Comparison of ENCODE assay signal across 1 cellular context in the genomic region with DNA sequence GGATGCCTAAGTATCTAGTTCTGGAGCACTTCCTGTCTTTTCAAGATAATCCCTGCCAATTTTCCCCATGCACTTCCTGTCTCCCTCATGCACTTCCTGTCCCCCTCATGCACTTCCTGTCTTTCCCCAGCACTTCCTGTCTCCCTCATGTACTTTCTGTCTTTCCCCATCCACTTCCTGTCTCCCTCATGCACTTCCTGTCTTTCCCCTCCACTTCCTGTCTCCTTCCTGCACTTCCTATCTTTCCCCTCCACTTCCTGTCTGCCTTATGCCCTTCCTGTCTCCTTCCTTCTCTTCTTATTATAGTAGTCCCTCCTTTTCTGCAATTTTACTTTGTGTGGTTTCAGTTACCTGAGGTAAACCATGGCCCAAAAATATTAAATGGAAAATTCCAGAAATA.
TF ChIP-seq lines count a peak whose summit lies in the region.

No MANE protein-coding gene starts in this region.

TF ChIP-seq in HEK293, 187 proteins besides CTCF, POLR2A, EP300 and RAD21 (continued from another document and continues in another):
- TF ChIP-seq, protein P1, sequence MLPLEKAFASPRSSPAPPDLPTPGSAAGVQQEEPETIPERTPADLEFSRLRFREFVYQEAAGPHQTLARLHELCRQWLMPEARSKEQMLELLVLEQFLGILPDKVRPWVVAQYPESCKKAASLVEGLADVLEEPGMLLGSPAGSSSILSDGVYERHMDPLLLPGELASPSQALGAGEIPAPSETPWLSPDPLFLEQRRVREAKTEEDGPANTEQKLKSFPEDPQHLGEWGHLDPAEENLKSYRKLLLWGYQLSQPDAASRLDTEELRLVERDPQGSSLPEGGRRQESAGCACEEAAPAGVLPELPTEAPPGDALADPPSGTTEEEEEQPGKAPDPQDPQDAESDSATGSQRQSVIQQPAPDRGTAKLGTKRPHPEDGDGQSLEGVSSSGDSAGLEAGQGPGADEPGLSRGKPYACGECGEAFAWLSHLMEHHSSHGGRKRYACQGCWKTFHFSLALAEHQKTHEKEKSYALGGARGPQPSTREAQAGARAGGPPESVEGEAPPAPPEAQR (tag by site-specific recombination; IDR thresholded peaks at IDR 0.05) = no peak
- TF ChIP-seq FEZF1 (tag by site-specific recombination; IDR thresholded peaks at IDR 0.05) = no peak
- no peak for TF ChIP-seq ZNF701 (tag by site-specific recombination; IDR thresholded peaks at IDR 0.05)
- TF ChIP-seq, protein P2, sequence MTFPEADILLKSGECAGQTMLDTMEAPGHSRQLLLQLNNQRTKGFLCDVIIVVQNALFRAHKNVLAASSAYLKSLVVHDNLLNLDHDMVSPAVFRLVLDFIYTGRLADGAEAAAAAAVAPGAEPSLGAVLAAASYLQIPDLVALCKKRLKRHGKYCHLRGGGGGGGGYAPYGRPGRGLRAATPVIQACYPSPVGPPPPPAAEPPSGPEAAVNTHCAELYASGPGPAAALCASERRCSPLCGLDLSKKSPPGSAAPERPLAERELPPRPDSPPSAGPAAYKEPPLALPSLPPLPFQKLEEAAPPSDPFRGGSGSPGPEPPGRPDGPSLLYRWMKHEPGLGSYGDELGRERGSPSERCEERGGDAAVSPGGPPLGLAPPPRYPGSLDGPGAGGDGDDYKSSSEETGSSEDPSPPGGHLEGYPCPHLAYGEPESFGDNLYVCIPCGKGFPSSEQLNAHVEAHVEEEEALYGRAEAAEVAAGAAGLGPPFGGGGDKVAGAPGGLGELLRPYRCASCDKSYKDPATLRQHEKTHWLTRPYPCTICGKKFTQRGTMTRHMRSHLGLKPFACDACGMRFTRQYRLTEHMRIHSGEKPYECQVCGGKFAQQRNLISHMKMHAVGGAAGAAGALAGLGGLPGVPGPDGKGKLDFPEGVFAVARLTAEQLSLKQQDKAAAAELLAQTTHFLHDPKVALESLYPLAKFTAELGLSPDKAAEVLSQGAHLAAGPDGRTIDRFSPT (tag by site-specific recombination; IDR thresholded peaks at IDR 0.05) = no peak
- 0 out of 2 replicates have a peak, but pooled peaks have one; percentile 19 for TF ChIP-seq SP7 (tag by site-specific recombination; IDR thresholded peaks at IDR 0.05)
- TF ChIP-seq ZNF157 (tag by site-specific recombination; IDR thresholded peaks at IDR 0.05) = no peak
- no peak for TF ChIP-seq ZNF776 (tag by site-specific recombination; IDR thresholded peaks at IDR 0.05; ENCODE audit: borderline replicate concordance)
- no peak for TF ChIP-seq ZNF112 (tag by site-specific recombination; IDR thresholded peaks at IDR 0.05)
- TF ChIP-seq ZNF2 (tag by site-specific recombination; IDR thresholded peaks at IDR 0.05) = no peak
- TF ChIP-seq PRDM1 (tag by site-specific recombination; IDR thresholded peaks at IDR 0.05) = 0 out of 2 replicates have a peak, but pooled peaks have one; percentile 25
- TF ChIP-seq ZNF792 (tag by site-specific recombination; IDR thresholded peaks at IDR 0.05) = no peak
- no peak for TF ChIP-seq ZNF211 (tag by site-specific recombination; IDR thresholded peaks at IDR 0.05; ENCODE audit: low read depth)
- TF ChIP-seq ZNF239 (tag by site-specific recombination; IDR thresholded peaks at IDR 0.05) = no peak
- TF ChIP-seq, protein P3, sequence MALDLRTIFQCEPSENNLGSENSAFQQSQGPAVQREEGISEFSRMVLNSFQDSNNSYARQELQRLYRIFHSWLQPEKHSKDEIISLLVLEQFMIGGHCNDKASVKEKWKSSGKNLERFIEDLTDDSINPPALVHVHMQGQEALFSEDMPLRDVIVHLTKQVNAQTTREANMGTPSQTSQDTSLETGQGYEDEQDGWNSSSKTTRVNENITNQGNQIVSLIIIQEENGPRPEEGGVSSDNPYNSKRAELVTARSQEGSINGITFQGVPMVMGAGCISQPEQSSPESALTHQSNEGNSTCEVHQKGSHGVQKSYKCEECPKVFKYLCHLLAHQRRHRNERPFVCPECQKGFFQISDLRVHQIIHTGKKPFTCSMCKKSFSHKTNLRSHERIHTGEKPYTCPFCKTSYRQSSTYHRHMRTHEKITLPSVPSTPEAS (tag by site-specific recombination; IDR thresholded peaks at IDR 0.05) = no peak
- TF ChIP-seq OSR2 (tag by site-specific recombination; IDR thresholded peaks at IDR 0.05) = no peak
- TF ChIP-seq, protein P4, sequence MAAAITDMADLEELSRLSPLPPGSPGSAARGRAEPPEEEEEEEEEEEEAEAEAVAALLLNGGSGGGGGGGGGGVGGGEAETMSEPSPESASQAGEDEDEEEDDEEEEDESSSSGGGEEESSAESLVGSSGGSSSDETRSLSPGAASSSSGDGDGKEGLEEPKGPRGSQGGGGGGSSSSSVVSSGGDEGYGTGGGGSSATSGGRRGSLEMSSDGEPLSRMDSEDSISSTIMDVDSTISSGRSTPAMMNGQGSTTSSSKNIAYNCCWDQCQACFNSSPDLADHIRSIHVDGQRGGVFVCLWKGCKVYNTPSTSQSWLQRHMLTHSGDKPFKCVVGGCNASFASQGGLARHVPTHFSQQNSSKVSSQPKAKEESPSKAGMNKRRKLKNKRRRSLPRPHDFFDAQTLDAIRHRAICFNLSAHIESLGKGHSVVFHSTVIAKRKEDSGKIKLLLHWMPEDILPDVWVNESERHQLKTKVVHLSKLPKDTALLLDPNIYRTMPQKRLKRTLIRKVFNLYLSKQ (tag by site-specific recombination; IDR thresholded peaks at IDR 0.05; ENCODE audit: borderline replicate concordance) = no peak
- TF ChIP-seq, protein P5, sequence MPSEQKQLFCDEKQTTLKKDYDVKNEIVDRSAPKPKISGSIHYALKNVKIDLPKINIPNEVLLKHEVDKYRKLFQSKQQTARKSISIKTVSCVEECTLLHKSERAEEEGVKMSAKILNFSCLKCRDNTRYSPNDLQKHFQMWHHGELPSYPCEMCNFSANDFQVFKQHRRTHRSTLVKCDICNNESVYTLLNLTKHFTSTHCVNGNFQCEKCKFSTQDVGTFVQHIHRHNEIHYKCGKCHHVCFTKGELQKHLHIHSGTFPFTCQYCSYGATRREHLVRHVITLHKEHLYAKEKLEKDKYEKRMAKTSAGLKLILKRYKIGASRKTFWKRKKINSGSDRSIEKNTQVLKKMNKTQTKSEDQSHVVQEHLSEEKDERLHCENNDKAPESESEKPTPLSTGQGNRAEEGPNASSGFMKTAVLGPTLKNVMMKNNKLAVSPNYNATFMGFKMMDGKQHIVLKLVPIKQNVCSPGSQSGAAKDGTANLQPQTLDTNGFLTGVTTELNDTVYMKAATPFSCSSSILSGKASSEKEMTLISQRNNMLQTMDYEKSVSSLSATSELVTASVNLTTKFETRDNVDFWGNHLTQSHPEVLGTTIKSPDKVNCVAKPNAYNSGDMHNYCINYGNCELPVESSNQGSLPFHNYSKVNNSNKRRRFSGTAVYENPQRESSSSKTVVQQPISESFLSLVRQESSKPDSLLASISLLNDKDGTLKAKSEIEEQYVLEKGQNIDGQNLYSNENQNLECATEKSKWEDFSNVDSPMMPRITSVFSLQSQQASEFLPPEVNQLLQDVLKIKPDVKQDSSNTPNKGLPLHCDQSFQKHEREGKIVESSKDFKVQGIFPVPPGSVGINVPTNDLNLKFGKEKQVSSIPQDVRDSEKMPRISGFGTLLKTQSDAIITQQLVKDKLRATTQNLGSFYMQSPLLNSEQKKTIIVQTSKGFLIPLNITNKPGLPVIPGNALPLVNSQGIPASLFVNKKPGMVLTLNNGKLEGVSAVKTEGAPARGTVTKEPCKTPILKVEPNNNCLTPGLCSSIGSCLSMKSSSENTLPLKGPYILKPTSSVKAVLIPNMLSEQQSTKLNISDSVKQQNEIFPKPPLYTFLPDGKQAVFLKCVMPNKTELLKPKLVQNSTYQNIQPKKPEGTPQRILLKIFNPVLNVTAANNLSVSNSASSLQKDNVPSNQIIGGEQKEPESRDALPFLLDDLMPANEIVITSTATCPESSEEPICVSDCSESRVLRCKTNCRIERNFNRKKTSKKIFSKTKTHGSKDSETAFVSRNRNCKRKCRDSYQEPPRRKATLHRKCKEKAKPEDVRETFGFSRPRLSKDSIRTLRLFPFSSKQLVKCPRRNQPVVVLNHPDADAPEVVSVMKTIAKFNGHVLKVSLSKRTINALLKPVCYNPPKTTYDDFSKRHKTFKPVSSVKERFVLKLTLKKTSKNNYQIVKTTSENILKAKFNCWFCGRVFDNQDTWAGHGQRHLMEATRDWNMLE (tag by site-specific recombination; conservative IDR thresholded peaks at IDR 0.05; ENCODE audit: low read depth) = peak; percentile 100
- no peak for TF ChIP-seq ZNF302 (tag by site-specific recombination; IDR thresholded peaks at IDR 0.05; ENCODE audit: low read depth)
- no peak for TF ChIP-seq ZNF707 (tag by site-specific recombination; IDR thresholded peaks at IDR 0.05)
- no peak for TF ChIP-seq ZNF311 (tag by site-specific recombination; IDR thresholded peaks at IDR 0.05; ENCODE audit: borderline replicate concordance)
- no peak for TF ChIP-seq KLF9 (tag by site-specific recombination; IDR thresholded peaks at IDR 0.05; ENCODE audit: low read depth)
- no peak for TF ChIP-seq GLIS1 (tag by site-specific recombination; IDR thresholded peaks at IDR 0.05)
- TF ChIP-seq, protein P6, sequence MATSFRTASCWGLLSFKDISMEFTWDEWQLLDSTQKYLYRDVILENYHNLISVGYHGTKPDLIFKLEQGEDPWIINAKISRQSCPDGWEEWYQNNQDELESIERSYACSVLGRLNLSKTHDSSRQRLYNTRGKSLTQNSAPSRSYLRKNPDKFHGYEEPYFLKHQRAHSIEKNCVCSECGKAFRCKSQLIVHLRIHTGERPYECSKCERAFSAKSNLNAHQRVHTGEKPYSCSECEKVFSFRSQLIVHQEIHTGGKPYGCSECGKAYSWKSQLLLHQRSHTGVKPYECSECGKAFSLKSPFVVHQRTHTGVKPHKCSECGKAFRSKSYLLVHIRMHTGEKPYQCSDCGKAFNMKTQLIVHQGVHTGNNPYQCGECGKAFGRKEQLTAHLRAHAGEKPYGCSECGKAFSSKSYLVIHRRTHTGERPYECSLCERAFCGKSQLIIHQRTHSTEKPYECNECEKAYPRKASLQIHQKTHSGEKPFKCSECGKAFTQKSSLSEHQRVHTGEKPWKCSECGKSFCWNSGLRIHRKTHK (tag by site-specific recombination; IDR thresholded peaks at IDR 0.05) = no peak
- TF ChIP-seq SP3 (tag by site-specific recombination; IDR thresholded peaks at IDR 0.05) = peak; percentile 54
- TF ChIP-seq SCRT2 (tag by site-specific recombination; IDR thresholded peaks at IDR 0.05) = no peak
- TF ChIP-seq ZNF561 (tag by site-specific recombination; IDR thresholded peaks at IDR 0.05; ENCODE audit: borderline replicate concordance) = no peak
- no peak for TF ChIP-seq ZNF10 (tag by site-specific recombination; IDR thresholded peaks at IDR 0.05)
- no peak for TF ChIP-seq MZF1 (tag by site-specific recombination; IDR thresholded peaks at IDR 0.05; ENCODE audit: borderline replicate concordance)
- no peak for TF ChIP-seq ZIC2 (tag by site-specific recombination; IDR thresholded peaks at IDR 0.05)
- no peak for TF ChIP-seq ZNF121 (tag by site-specific recombination; IDR thresholded peaks at IDR 0.05)
- TF ChIP-seq ZNF324 (tag by site-specific recombination; IDR thresholded peaks at IDR 0.05) = no peak
- no peak for TF ChIP-seq SALL2 (tag by site-specific recombination; IDR thresholded peaks at IDR 0.05; ENCODE audit: borderline replicate concordance)
- TF ChIP-seq ZNF510 (tag by site-specific recombination; IDR thresholded peaks at IDR 0.05; ENCODE audit: insufficient replicate concordance) = no peak
- TF ChIP-seq MYNN (tag by site-specific recombination; IDR thresholded peaks at IDR 0.05; ENCODE audit: borderline replicate concordance) = no peak
- TF ChIP-seq, protein P7, sequence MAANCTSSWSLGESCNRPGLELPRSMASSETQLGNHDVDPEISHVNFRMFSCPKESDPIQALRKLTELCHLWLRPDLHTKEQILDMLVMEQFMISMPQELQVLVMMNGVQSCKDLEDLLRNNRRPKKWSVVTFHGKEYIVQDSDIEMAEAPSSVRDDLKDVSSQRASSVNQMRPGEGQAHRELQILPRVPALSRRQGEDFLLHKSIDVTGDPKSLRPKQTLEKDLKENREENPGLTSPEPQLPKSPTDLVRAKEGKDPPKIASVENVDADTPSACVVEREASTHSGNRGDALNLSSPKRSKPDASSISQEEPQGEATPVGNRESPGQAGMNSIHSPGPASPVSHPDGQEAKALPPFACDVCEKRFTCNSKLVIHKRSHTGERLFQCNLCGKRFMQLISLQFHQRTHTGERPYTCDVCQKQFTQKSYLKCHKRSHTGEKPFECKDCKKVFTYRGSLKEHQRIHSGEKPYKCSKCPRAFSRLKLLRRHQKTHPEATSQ (tag by site-specific recombination; IDR thresholded peaks at IDR 0.05) = no peak
- no peak for TF ChIP-seq ZNF623 (tag by site-specific recombination; IDR thresholded peaks at IDR 0.05)
- TF ChIP-seq, protein P8, sequence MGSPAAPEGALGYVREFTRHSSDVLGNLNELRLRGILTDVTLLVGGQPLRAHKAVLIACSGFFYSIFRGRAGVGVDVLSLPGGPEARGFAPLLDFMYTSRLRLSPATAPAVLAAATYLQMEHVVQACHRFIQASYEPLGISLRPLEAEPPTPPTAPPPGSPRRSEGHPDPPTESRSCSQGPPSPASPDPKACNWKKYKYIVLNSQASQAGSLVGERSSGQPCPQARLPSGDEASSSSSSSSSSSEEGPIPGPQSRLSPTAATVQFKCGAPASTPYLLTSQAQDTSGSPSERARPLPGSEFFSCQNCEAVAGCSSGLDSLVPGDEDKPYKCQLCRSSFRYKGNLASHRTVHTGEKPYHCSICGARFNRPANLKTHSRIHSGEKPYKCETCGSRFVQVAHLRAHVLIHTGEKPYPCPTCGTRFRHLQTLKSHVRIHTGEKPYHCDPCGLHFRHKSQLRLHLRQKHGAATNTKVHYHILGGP (tag by site-specific recombination; IDR thresholded peaks at IDR 0.05) = no peak
- no peak for TF ChIP-seq ZNF155 (tag by site-specific recombination; IDR thresholded peaks at IDR 0.05)
- TF ChIP-seq, protein P9, sequence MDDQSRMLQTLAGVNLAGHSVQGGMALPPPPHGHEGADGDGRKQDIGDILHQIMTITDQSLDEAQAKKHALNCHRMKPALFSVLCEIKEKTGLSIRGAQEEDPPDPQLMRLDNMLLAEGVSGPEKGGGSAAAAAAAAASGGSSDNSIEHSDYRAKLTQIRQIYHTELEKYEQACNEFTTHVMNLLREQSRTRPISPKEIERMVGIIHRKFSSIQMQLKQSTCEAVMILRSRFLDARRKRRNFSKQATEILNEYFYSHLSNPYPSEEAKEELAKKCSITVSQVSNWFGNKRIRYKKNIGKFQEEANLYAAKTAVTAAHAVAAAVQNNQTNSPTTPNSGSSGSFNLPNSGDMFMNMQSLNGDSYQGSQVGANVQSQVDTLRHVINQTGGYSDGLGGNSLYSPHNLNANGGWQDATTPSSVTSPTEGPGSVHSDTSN (CRISPR knock-in tag; IDR thresholded peaks at IDR 0.05) = no peak
- no peak for TF ChIP-seq TRIM28 (IDR thresholded peaks at IDR 0.05; ENCODE audit: borderline replicate concordance, low read length)
- no peak for TF ChIP-seq ZSCAN16 (tag by site-specific recombination; IDR thresholded peaks at IDR 0.05)
- TF ChIP-seq, protein P10, sequence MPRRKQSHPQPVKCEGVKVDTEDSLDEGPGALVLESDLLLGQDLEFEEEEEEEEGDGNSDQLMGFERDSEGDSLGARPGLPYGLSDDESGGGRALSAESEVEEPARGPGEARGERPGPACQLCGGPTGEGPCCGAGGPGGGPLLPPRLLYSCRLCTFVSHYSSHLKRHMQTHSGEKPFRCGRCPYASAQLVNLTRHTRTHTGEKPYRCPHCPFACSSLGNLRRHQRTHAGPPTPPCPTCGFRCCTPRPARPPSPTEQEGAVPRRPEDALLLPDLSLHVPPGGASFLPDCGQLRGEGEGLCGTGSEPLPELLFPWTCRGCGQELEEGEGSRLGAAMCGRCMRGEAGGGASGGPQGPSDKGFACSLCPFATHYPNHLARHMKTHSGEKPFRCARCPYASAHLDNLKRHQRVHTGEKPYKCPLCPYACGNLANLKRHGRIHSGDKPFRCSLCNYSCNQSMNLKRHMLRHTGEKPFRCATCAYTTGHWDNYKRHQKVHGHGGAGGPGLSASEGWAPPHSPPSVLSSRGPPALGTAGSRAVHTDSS (tag by site-specific recombination; IDR thresholded peaks at IDR 0.05) = no peak
- no peak for TF ChIP-seq ZNF416 (tag by site-specific recombination; IDR thresholded peaks at IDR 0.05)
